10 cellular contexts compared by ENCODE assay signal in the genomic region with DNA sequence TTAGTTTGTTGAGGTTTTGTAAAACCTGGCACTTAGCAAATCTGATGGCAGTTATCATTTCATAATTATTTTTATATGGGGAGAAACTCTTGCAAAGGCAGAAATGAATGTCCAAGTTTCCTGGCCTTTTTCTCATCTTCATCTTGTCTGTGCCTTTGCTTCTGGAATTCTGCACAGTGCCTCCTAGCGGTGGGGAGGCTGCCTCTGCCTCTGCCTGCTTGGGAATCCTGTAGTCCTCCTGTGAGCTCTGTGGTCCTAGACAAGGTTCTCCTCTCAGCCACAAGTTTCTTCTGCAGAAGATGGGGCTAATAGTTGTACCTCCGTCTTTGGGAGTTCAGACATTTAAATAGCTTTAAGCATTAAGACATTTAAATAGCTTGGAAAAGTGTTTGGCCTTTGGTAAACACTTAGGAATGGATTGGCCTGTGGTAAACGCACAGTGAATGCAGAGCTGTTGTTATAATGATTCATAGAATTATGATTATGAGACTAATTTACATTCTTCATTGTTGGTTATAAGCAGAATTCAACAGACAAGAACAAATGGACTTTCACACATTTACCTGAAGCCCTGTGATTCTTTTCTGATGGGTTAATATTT.
DNase-seq lines count a peak whose midpoint lies in the region; FAIRE-seq and TF ChIP-seq lines count a peak whose summit lies in the region.
"Had no signal": no experiment of that assay in that cellular context is flagged by ENCODE, and none has a peak within 500 bp of the region (broad histone marks: within the 10 kb centered on the region; RNA-seq: fewer than 3 reads in every experiment).

No MANE protein-coding gene starts in this region.

- no peaks in the 10 kb centered on the region for H3K9me3 ChIP-seq in ascending aorta
- H3K9me3 ChIP-seq: upper lobe of right lung had no signal

- no peaks in the 10 kb centered on the region for H3K27me3 ChIP-seq in ascending aorta
- H3K27me3 ChIP-seq: upper lobe of right lung had no signal

- DNase-seq in Calu3 = peak; percentile 55
- peak; percentile 5 for DNase-seq in HTR-8/SVneo (ENCODE audit: insufficient read length, low spot score)
- no peak for DNase-seq in ascending aorta (ENCODE audit: low spot score in 2 of 2)
- DNase-seq in kidney tubule cell (ENCODE audit: low spot score) = peak; percentile 43
- DNase-seq in activated effector memory CD4-positive, alpha-beta T cell treated with Interleukin-2 at 50 U/mL for 16 hours = no peak
- DNase-seq in AML-193 (lab: John Stamatoyannopoulos, UW) = no peak
- no peak for DNase-seq in activated naive CD4-positive, alpha-beta T cell treated with anti-CD3 and anti-CD28 coated beads, Interleukin-2, amount 10 ng/mL, durations not matched to agents 7 days and 5 days
- no peak for DNase-seq in medulla oblongata (ENCODE audit: extremely low spot score)
- DNase-seq: effector memory CD8-positive, alpha-beta T cell; upper lobe of right lung had no signal

- H3K4me1 ChIP-seq in ascending aorta = no peaks in the 10 kb centered on the region
- H3K4me1 ChIP-seq: upper lobe of right lung had no signal

- H3K27me3 Mint-ChIP-seq in Calu3 (ENCODE audit: unreplicated experiment) = no peaks in the 10 kb centered on the region
- no peaks in the 10 kb centered on the region for H3K27me3 Mint-ChIP-seq in activated naive CD4-positive, alpha-beta T cell treated with anti-CD3 and anti-CD28 coated beads, Interleukin-2, amount 10 ng/mL, durations not matched to agents 7 days and 5 days
- H3K27me3 Mint-ChIP-seq: effector memory CD8-positive, alpha-beta T cell had no signal

- no TSS peak for BruUV-seq in Calu3 (replicated peaks; lab: Mats Ljungman, UMichigan)

- H3K4me3 Mint-ChIP-seq in Calu3 (ENCODE audit: low read depth, unreplicated experiment) = no peak overlapping the region
- no peak overlapping the region for H3K4me3 Mint-ChIP-seq in activated naive CD4-positive, alpha-beta T cell treated with anti-CD3 and anti-CD28 coated beads, Interleukin-2, amount 10 ng/mL, durations not matched to agents 7 days and 5 days
- H3K4me3 Mint-ChIP-seq: effector memory CD8-positive, alpha-beta T cell had no signal

- H3K9me3 Mint-ChIP-seq in Calu3 (ENCODE audit: low read depth, unreplicated experiment) = no peaks in the 10 kb centered on the region
- H3K9me3 Mint-ChIP-seq in activated naive CD4-positive, alpha-beta T cell treated with anti-CD3 and anti-CD28 coated beads, Interleukin-2, amount 10 ng/mL, durations not matched to agents 7 days and 5 days = no peaks in the 10 kb centered on the region
- H3K9me3 Mint-ChIP-seq: effector memory CD8-positive, alpha-beta T cell had no signal

- no peak overlapping the region for H3K4me3 ChIP-seq in ascending aorta
- H3K4me3 ChIP-seq: upper lobe of right lung had no signal

- H3K36me3 Mint-ChIP-seq in Calu3 (ENCODE audit: insufficient read depth, unreplicated experiment) = peaks cover 6% of the 10 kb centered on the region
- peaks cover 50% of the 10 kb centered on the region for H3K36me3 Mint-ChIP-seq in activated naive CD4-positive, alpha-beta T cell treated with anti-CD3 and anti-CD28 coated beads, Interleukin-2, amount 10 ng/mL, durations not matched to agents 7 days and 5 days

- no peaks in the 10 kb centered on the region for H3K4me1 Mint-ChIP-seq in Calu3 (ENCODE audit: low read depth, unreplicated experiment)
- peaks cover 15% of the 10 kb centered on the region for H3K4me1 Mint-ChIP-seq in activated naive CD4-positive, alpha-beta T cell treated with anti-CD3 and anti-CD28 coated beads, Interleukin-2, amount 10 ng/mL, durations not matched to agents 7 days and 5 days

- no peak overlapping the region for H3K27ac ChIP-seq in ascending aorta
- H3K27ac ChIP-seq: upper lobe of right lung had no signal

- TF ChIP-seq CTCF in Calu3 (IDR thresholded peaks at IDR 0.05; ENCODE audit: unreplicated experiment) = peak; percentile 52
- TF ChIP-seq CTCF in ascending aorta (IDR thresholded peaks at IDR 0.05) = peak in 2 of 3 experiments; percentile 14 to 31

- CTCF ChIA-PET in Calu3 (lab: Charles Lee) = interaction anchor here (0.5 to 1.0 kb wide), 2 partner anchors 120 to 654 kb away, joined by 3 to 4 read pairs; no protein-coding TSS in a partner anchor
- CTCF ChIA-PET in activated naive CD4-positive, alpha-beta T cell treated with anti-CD3 and anti-CD28 coated beads, Interleukin-2, amount 10 ng/mL, durations not matched to agents 7 days and 5 days (lab: Charles Lee) = interaction anchor here (0.7 to 3.7 kb wide), 3 partner anchors 10 to 120 kb away, joined by 3 to 46 read pairs (median 3); no protein-coding TSS in a partner anchor

- intact Hi-C loops in Calu3 (cut with micrococcal nuclease; ENCODE audit: unreplicated experiment) (loop anchor here (1.0 kb wide), 1 partner anchor 121 kb away; no protein-coding TSS in a partner anchor), ascending aorta (cut with DNase I) (loop anchor here (10.0 kb wide), 1 partner anchor 119 kb away; no protein-coding TSS in a partner anchor)

- peaks cover 28 to 54% of the 10 kb centered on the region in 2 donors for H3K36me3 ChIP-seq in ascending aorta

- H3K27ac Mint-ChIP-seq in Calu3 (ENCODE audit: unreplicated experiment) = no peak overlapping the region
- H3K27ac Mint-ChIP-seq in activated naive CD4-positive, alpha-beta T cell treated with anti-CD3 and anti-CD28 coated beads, Interleukin-2, amount 10 ng/mL, durations not matched to agents 7 days and 5 days = no peak overlapping the region
- H3K27ac Mint-ChIP-seq: effector memory CD8-positive, alpha-beta T cell had no signal

- FAIRE-seq in HTR-8/SVneo (lab: Jason Lieb, UNC) = no peak

Comparison
In these comparisons a context has a peak if more than half of its experiments do, and no peak if none do; other contexts are left out.
1. DNase-seq: peak in Calu3 (single experiment), HTR-8/SVneo (single experiment) and kidney tubule cell (single experiment); none in ascending aorta (0 of 2), activated effector memory CD4-positive, alpha-beta T cell treated with Interleukin-2 at 50 U/mL for 16 hours (single experiment), AML-193 (0 of 2), activated naive CD4-positive, alpha-beta T cell treated with anti-CD3 and anti-CD28 coated beads, Interleukin-2, amount 10 ng/mL, durations not matched to agents 7 days and 5 days (single experiment) and medulla oblongata (single experiment).